Comparison of ENCODE assay signal across 20 cellular contexts in the genomic region with DNA sequence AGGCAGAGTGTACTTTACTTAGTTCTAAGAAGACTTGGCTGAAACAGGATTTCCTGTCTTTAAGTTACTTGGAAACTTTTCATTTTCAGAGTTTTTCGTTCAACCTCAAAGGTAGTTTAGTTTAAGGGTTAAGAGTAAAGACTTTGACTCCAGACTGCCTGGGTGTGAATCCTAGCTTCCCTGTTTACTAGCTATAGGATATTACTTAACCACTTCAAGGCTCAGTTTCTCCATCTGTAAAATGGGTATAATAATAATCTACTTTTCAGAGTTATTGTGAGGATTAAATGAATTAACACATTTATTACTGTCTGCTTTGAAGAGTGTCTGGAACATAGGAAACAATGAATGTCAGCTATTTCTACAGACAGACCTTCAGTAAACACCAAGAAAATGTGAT. TPM values are rescaled to one million over a fixed set of nuclear protein-coding genes. Genes with fewer than 3 reads are reported as not detected.
DNase-seq lines count a peak whose midpoint lies in the region; FAIRE-seq and TF ChIP-seq lines count a peak whose summit lies in the region.
"Had no signal": no experiment of that assay in that cellular context is flagged by ENCODE, and none has a peak within 500 bp of the region (broad histone marks: within the 10 kb centered on the region; RNA-seq: fewer than 3 reads in every experiment).

No MANE protein-coding gene starts in this region.

- no peak overlapping the region for H2AFZ ChIP-seq in endothelial cell of umbilical vein (ENCODE audit: low read depth, low read length)
- H2AFZ ChIP-seq: GM23248 had no signal

- no peaks in the 10 kb centered on the region for H4K20me1 ChIP-seq in endothelial cell of umbilical vein (replicated peaks; ENCODE audit: control insufficient read depth, extremely low read depth, insufficient read depth, low read length)

- intact Hi-C loops in activated T-helper 1 cell treated with anti-CD3 and anti-CD28 coated beads, Interleukin-12 subunit alpha, Interleukin-12 subunit beta, Interleukin-2, Interleukin-4 antibody, amounts not matched to agents 30 ng/mL and 10 ng/mL and 1 ng/mL, durations not matched to agents 14 hours and 24 hours and 36 hours (cut with micrococcal nuclease) = no loop called here
- intact Hi-C loops in endothelial cell of umbilical vein (cut with micrococcal nuclease) = no loop called here
- intact Hi-C loops in adrenal gland (cut with DNase I) = no loop called here

- FAIRE-seq in endothelial cell of umbilical vein (lab: Jason Lieb, UNC) = no peak
- FAIRE-seq: HTR-8/SVneo had no signal

- no TSS peak for BruUV-seq in endothelial cell of umbilical vein (replicated peaks; lab: Mats Ljungman, UMichigan)

- H3K27ac ChIP-seq in endothelial cell of umbilical vein (ENCODE audit: insufficient read depth, low read depth, low read length) (no peak overlapping the region), adrenal gland (no peak overlapping the region)
- H3K27ac ChIP-seq: 22Rv1, BLaER1, GM23248, HL-60 had no signal

- TF ChIP-seq CTCF in endothelial cell of umbilical vein (IDR thresholded peaks at IDR 0.05; ENCODE audit: extremely low read depth in 1 of 2, insufficient read depth in 1 of 2, low read depth in 1 of 2, low read length in 2 of 2) (no peak), adrenal gland (IDR thresholded peaks at IDR 0.05) (no peak)

- peaks cover 27% of the 10 kb centered on the region for H3K36me3 Mint-ChIP-seq in activated CD4-positive, alpha-beta T cell treated with anti-CD3 and anti-CD28 coated beads, Interleukin-2, amount 10 ng/mL, durations not matched to agents 7 days and 5 days (ENCODE audit: low read depth)
- peaks cover 27% of the 10 kb centered on the region for H3K36me3 Mint-ChIP-seq in activated naive CD4-positive, alpha-beta T cell treated with anti-CD3 and anti-CD28 coated beads, Interleukin-2, amount 10 ng/mL, durations not matched to agents 7 days and 5 days
- H3K36me3 Mint-ChIP-seq in activated T-helper 1 cell treated with anti-CD3 and anti-CD28 coated beads, Interleukin-12 subunit alpha, Interleukin-12 subunit beta, Interleukin-2, Interleukin-4 antibody, amounts not matched to agents 30 ng/mL and 10 ng/mL and 1 ng/mL, durations not matched to agents 14 hours and 24 hours and 36 hours (ENCODE audit: low read depth) = peaks cover 29% of the 10 kb centered on the region

- H3K9me3 ChIP-seq in endothelial cell of umbilical vein (replicated peaks; ENCODE audit: control insufficient read depth, insufficient read depth, low read length) (no peaks in the 10 kb centered on the region), adrenal gland (replicated peaks in 1 of 3) (no peaks in the 10 kb centered on the region)
- H3K9me3 ChIP-seq: BLaER1 had no signal

- H3K36me3 ChIP-seq in endothelial cell of umbilical vein (ENCODE audit: control insufficient read depth in 2 of 2, extremely low read depth in 1 of 2, insufficient read depth in 2 of 2, low read length in 2 of 2) = peaks cover 5 to 13% of the 10 kb centered on the region in 2 experiments
- peaks cover 0 to 19% of the 10 kb centered on the region in 2 donors for H3K36me3 ChIP-seq in adrenal gland (replicated peaks in 1 of 2)

- H3K27me3 ChIP-seq in endothelial cell of umbilical vein (ENCODE audit: control insufficient read depth in 2 of 2, insufficient read depth in 2 of 2, low read length in 2 of 2) = no peaks in the 10 kb centered on the region
- no peaks in the 10 kb centered on the region for H3K27me3 ChIP-seq in adrenal gland
- H3K27me3 ChIP-seq: BLaER1 had no signal

- H3K4me3 Mint-ChIP-seq in activated CD4-positive, alpha-beta T cell treated with anti-CD3 and anti-CD28 coated beads, Interleukin-2, amount 10 ng/mL, durations not matched to agents 7 days and 5 days = no peak overlapping the region
- no peak overlapping the region for H3K4me3 Mint-ChIP-seq in activated naive CD4-positive, alpha-beta T cell treated with anti-CD3 and anti-CD28 coated beads, Interleukin-2, amount 10 ng/mL, durations not matched to agents 7 days and 5 days
- H3K4me3 Mint-ChIP-seq in activated T-helper 1 cell treated with anti-CD3 and anti-CD28 coated beads, Interleukin-12 subunit alpha, Interleukin-12 subunit beta, Interleukin-2, Interleukin-4 antibody, amounts not matched to agents 30 ng/mL and 10 ng/mL and 1 ng/mL, durations not matched to agents 14 hours and 24 hours and 36 hours = no peak overlapping the region
- H3K4me3 Mint-ChIP-seq: CD14-positive monocyte; CD4-positive, alpha-beta memory T cell; IgD-negative memory B cell had no signal

- POLR2A ChIA-PET in activated CD4-positive, alpha-beta T cell treated with anti-CD3 and anti-CD28 coated beads, Interleukin-2, amount 10 ng/mL, durations not matched to agents 7 days and 5 days (lab: Charles Lee) = no interaction called here
- POLR2A ChIA-PET in endothelial cell of umbilical vein (lab: Charles Lee) = no interaction called here

- H3K4me3 ChIP-seq in endothelial cell of umbilical vein (replicated peaks in 1 of 3; ENCODE audit: insufficient read depth in 1 of 3, low read depth in 1 of 3, low read length in 3 of 3) (no peak overlapping the region), adrenal gland (no peak overlapping the region)
- H3K4me3 ChIP-seq: BLaER1, GM23248 had no signal

- no peaks in the 10 kb centered on the region for H3K9me3 Mint-ChIP-seq in activated CD4-positive, alpha-beta T cell treated with anti-CD3 and anti-CD28 coated beads, Interleukin-2, amount 10 ng/mL, durations not matched to agents 7 days and 5 days
- H3K9me3 Mint-ChIP-seq in activated naive CD4-positive, alpha-beta T cell treated with anti-CD3 and anti-CD28 coated beads, Interleukin-2, amount 10 ng/mL, durations not matched to agents 7 days and 5 days = no peaks in the 10 kb centered on the region
- no peaks in the 10 kb centered on the region for H3K9me3 Mint-ChIP-seq in activated T-helper 1 cell treated with anti-CD3 and anti-CD28 coated beads, Interleukin-12 subunit alpha, Interleukin-12 subunit beta, Interleukin-2, Interleukin-4 antibody, amounts not matched to agents 30 ng/mL and 10 ng/mL and 1 ng/mL, durations not matched to agents 14 hours and 24 hours and 36 hours
- H3K9me3 Mint-ChIP-seq: CD14-positive monocyte; CD4-positive, alpha-beta memory T cell; IgD-negative memory B cell had no signal

- dilution Hi-C loops in endothelial cell of umbilical vein (cut with MboI; ENCODE audit: extremely low pct_ligation_motif_present, low sequenced_read_pairs) = loop anchor here (25.0 kb wide), 1 partner anchor 366 kb away; no protein-coding TSS in a partner anchor

- H3K4me1 ChIP-seq in endothelial cell of umbilical vein (ENCODE audit: control insufficient read depth, extremely low read depth, insufficient read depth, low read length) (no peaks in the 10 kb centered on the region), adrenal gland (replicated peaks in 1 of 2) (peaks cover 0 to 6% of the 10 kb centered on the region in 2 donors)
- H3K4me1 ChIP-seq: BLaER1 had no signal

- peaks cover 7% of the 10 kb centered on the region for H3K4me1 Mint-ChIP-seq in activated CD4-positive, alpha-beta T cell treated with anti-CD3 and anti-CD28 coated beads, Interleukin-2, amount 10 ng/mL, durations not matched to agents 7 days and 5 days
- peaks cover 11% of the 10 kb centered on the region for H3K4me1 Mint-ChIP-seq in activated naive CD4-positive, alpha-beta T cell treated with anti-CD3 and anti-CD28 coated beads, Interleukin-2, amount 10 ng/mL, durations not matched to agents 7 days and 5 days
- peaks cover 9% of the 10 kb centered on the region for H3K4me1 Mint-ChIP-seq in activated T-helper 1 cell treated with anti-CD3 and anti-CD28 coated beads, Interleukin-12 subunit alpha, Interleukin-12 subunit beta, Interleukin-2, Interleukin-4 antibody, amounts not matched to agents 30 ng/mL and 10 ng/mL and 1 ng/mL, durations not matched to agents 14 hours and 24 hours and 36 hours (ENCODE audit: low read depth)
- H3K4me1 Mint-ChIP-seq: CD14-positive monocyte, IgD-negative memory B cell had no signal

- H3K4me2 ChIP-seq in endothelial cell of umbilical vein (ENCODE audit: insufficient read depth, low read length) = no peak overlapping the region
- H3K4me2 ChIP-seq: BLaER1 had no signal

- no peaks in the 10 kb centered on the region for H3K9me1 ChIP-seq in endothelial cell of umbilical vein (replicated peaks; ENCODE audit: control insufficient read depth, extremely low read depth, insufficient read depth, low read length)

- H3K9ac ChIP-seq in endothelial cell of umbilical vein (replicated peaks; ENCODE audit: extremely low read depth, insufficient read depth, low read length) = no peak overlapping the region
- H3K9ac ChIP-seq: BLaER1, GM23248 had no signal

- no peak for DNase-seq in activated CD4-positive, alpha-beta T cell treated with anti-CD3 and anti-CD28 coated beads, Interleukin-2, amount 10 ng/mL, durations not matched to agents 7 days and 5 days
- DNase-seq in activated CD4-positive, alpha-beta T cell treated with anti-CD3 and anti-CD28 coated beads for 4 hours = no peak
- no peak for DNase-seq in activated naive CD4-positive, alpha-beta T cell treated with anti-CD3 and anti-CD28 coated beads, Interleukin-2, amount 10 ng/mL, durations not matched to agents 7 days and 5 days
- DNase-seq in activated naive CD4-positive, alpha-beta T cell (lab: John Stamatoyannopoulos, UW) = no peak
- no peak for DNase-seq in activated T-helper 1 cell treated with anti-CD3 and anti-CD28 coated beads, Interleukin-12 subunit alpha, Interleukin-12 subunit beta, Interleukin-2, Interleukin-4 antibody, amounts not matched to agents 30 ng/mL and 10 ng/mL and 1 ng/mL, durations not matched to agents 14 hours and 24 hours and 36 hours (ENCODE audit: low spot score)
- DNase-seq in endothelial cell of umbilical vein (ENCODE audit: low read depth, low spot score) (peak; percentile 26), adrenal gland (no peak)
- DNase-seq in stimulated activated CD4-positive, alpha-beta T cell treated with anti-CD3 and anti-CD28 coated beads, Interleukin-12 subunit alpha, Interleukin-12 subunit beta, amount 100 ng/mL, for 4 hours = no peak
- DNase-seq: Calu3; CD4-positive, alpha-beta memory T cell; DMS79 treated with DMSO at 0.1 percent for 48 hours; GF-D8; GM23248; HCEC 1CT had no signal

- peaks cover 3% of the 10 kb centered on the region for H3K79me2 ChIP-seq in endothelial cell of umbilical vein (ENCODE audit: control insufficient read depth, insufficient read depth, low read length)

- WGBS in adrenal gland, 4 donors = 90 to 100% (median 92%) methylated on average over 1 of the region's 1 CpG

- TF ChIP-seq POLR2A in endothelial cell of umbilical vein (IDR thresholded peaks at IDR 0.05; ENCODE audit: low read depth, low read length) = no peak
- TF ChIP-seq POLR2A in adrenal gland (IDR thresholded peaks at IDR 0.05) = no peak

- no peaks in the 10 kb centered on the region for H3K27me3 Mint-ChIP-seq in activated CD4-positive, alpha-beta T cell treated with anti-CD3 and anti-CD28 coated beads, Interleukin-2, amount 10 ng/mL, durations not matched to agents 7 days and 5 days
- no peaks in the 10 kb centered on the region for H3K27me3 Mint-ChIP-seq in activated naive CD4-positive, alpha-beta T cell treated with anti-CD3 and anti-CD28 coated beads, Interleukin-2, amount 10 ng/mL, durations not matched to agents 7 days and 5 days
- no peaks in the 10 kb centered on the region for H3K27me3 Mint-ChIP-seq in activated T-helper 1 cell treated with anti-CD3 and anti-CD28 coated beads, Interleukin-12 subunit alpha, Interleukin-12 subunit beta, Interleukin-2, Interleukin-4 antibody, amounts not matched to agents 30 ng/mL and 10 ng/mL and 1 ng/mL, durations not matched to agents 14 hours and 24 hours and 36 hours (ENCODE audit: insufficient read depth)
- H3K27me3 Mint-ChIP-seq: CD4-positive, alpha-beta memory T cell; IgD-negative memory B cell had no signal

- peak overlapping the region; percentile 5 for H3K27ac Mint-ChIP-seq in activated CD4-positive, alpha-beta T cell treated with anti-CD3 and anti-CD28 coated beads, Interleukin-2, amount 10 ng/mL, durations not matched to agents 7 days and 5 days
- H3K27ac Mint-ChIP-seq in activated naive CD4-positive, alpha-beta T cell treated with anti-CD3 and anti-CD28 coated beads, Interleukin-2, amount 10 ng/mL, durations not matched to agents 7 days and 5 days = peak overlapping the region; percentile 52
- H3K27ac Mint-ChIP-seq in activated T-helper 1 cell treated with anti-CD3 and anti-CD28 coated beads, Interleukin-12 subunit alpha, Interleukin-12 subunit beta, Interleukin-2, Interleukin-4 antibody, amounts not matched to agents 30 ng/mL and 10 ng/mL and 1 ng/mL, durations not matched to agents 14 hours and 24 hours and 36 hours = peak overlapping the region; percentile 4
- H3K27ac Mint-ChIP-seq: CD14-positive monocyte, IgD-negative memory B cell had no signal

- CTCF ChIA-PET in activated CD4-positive, alpha-beta T cell treated with anti-CD3 and anti-CD28 coated beads, Interleukin-2, amount 10 ng/mL, durations not matched to agents 7 days and 5 days (lab: Charles Lee) = interaction anchor here (0.6 to 1.6 kb wide), 2 partner anchors 29 to 113 kb away, joined by 3 to 6 read pairs; a partner anchor contains a TSS
- CTCF ChIA-PET in activated naive CD4-positive, alpha-beta T cell treated with anti-CD3 and anti-CD28 coated beads, Interleukin-2, amount 10 ng/mL, durations not matched to agents 7 days and 5 days (lab: Charles Lee) = interaction anchor here (1.3 kb wide), 1 partner anchor 15 kb away, joined by 4 read pairs; no protein-coding TSS in a partner anchor
- CTCF ChIA-PET in endothelial cell of umbilical vein (lab: Charles Lee) = interaction anchor here (1.6 to 2.3 kb wide), 2 partner anchors 17 to 30 kb away, joined by 4 to 6 read pairs; a partner anchor contains a TSS

RNA-seq across cellular contexts. Expression of a gene that starts 30.0 kb away (rescaled TPM):
- total RNA-seq in activated CD4-positive, alpha-beta T cell treated with anti-CD3 and anti-CD28 coated beads, Interleukin-2, amount 10 ng/mL, durations not matched to agents 7 days and 5 days = 10 to 100 TPM; 16.9 to 20.3 TPM
- total RNA-seq in activated T-helper 1 cell treated with anti-CD3 and anti-CD28 coated beads, Interleukin-12 subunit alpha, Interleukin-12 subunit beta, Interleukin-2, Interleukin-4 antibody, amounts not matched to agents 30 ng/mL and 10 ng/mL and 1 ng/mL, durations not matched to agents 14 hours and 24 hours and 36 hours = 24.6 and 26.3 TPM in 2 replicates
- total RNA-seq in endothelial cell of umbilical vein (18.8 and 21.4 TPM in 2 replicates), adrenal gland (10 to 100 TPM in 3 of 8 donors, 1 to 10 TPM in 5; 4.5 to 11.6 (median 9.8) TPM)
- polyA plus RNA-seq in endothelial cell of umbilical vein (6.2 and 7.3 TPM in 2 replicates), adrenal gland (10 to 100 TPM in 2 of 3 donors, 1 to 10 TPM in 1; 7.9 to 21.1 (median 17.4) TPM)
- polyA plus RNA-seq in endothelial cell of umbilical vein (2011; cell fraction: cytosol; rRNA removed) = 8.6 and 8.8 TPM in 2 replicates
- 10.9 and 12.2 TPM in 2 replicates for polyA plus RNA-seq in endothelial cell of umbilical vein (2011; cell fraction: nucleus; rRNA removed)
- polyA plus RNA-seq in endothelial cell of umbilical vein (2012) = 16.4 and 24.6 TPM in 2 replicates
- polyA minus RNA-seq in endothelial cell of umbilical vein = 10.2 and 10.5 TPM in 2 replicates
- 6.5 TPM for polyA minus RNA-seq in endothelial cell of umbilical vein (2011; cell fraction: cytosol; rRNA and poly(A)+ RNA removed)
- polyA minus RNA-seq in endothelial cell of umbilical vein (2011; cell fraction: nucleus; rRNA and poly(A)+ RNA removed) = 8.2 and 12.0 TPM in 2 replicates
